Comparison of ENCODE assay signal across 8 cellular contexts in genomic region chr12:120688527-120689071, GRCh38.
DNase-seq lines count a peak whose midpoint lies in the region; ATAC-seq and TF ChIP-seq lines count a peak whose summit lies in the region.

No MANE protein-coding gene starts in this region.

- H3K36me3 ChIP-seq in muscle layer of duodenum (ENCODE audit: control insufficient read depth in 1 of 2, insufficient read depth in 2 of 2, low read length in 2 of 2), result no peaks in the 10 kb centered on the region

- H3K4me1 ChIP-seq in muscle layer of duodenum (ENCODE audit: control insufficient read depth in 1 of 2, insufficient read depth in 2 of 2, low read length in 2 of 2), result peaks cover 14 to 52% of the 10 kb centered on the region in 2 donors

- H3K27ac ChIP-seq in muscle layer of duodenum (ENCODE audit: low read length), result peak overlapping the region; percentile 91

- ATAC-seq in HG03565 (IDR thresholded peaks at IDR 0.05; ENCODE audit: unreplicated experiment), result no peak

- H3K9me3 ChIP-seq in muscle layer of duodenum (ENCODE audit: control insufficient read depth in 1 of 2, low read length in 2 of 2), result no peaks in the 10 kb centered on the region

- no peak for TF ChIP-seq CTCF in choroid plexus epithelial cell (conservative IDR thresholded peaks at IDR 0.05; ENCODE audit: low read depth, low read length)

- peak; percentile 84 for DNase-seq in GF-D8 (lab: John Stamatoyannopoulos, UW)
- peak; percentile 56 for DNase-seq in NCI-H69 (lab: John Stamatoyannopoulos, UW)
- DNase-seq in choroid plexus epithelial cell (ENCODE audit: low read depth), result peak; percentile 56
- DNase-seq in NCI-H2196 (lab: John Stamatoyannopoulos, UW; ENCODE audit: unreplicated experiment), result no peak
- DNase-seq in NCI-H2107 treated with DMSO at 0.1 percent for 48 hours (lab: John Stamatoyannopoulos, UW; ENCODE audit: unreplicated experiment), result no peak
- no peak for DNase-seq in putamen (ENCODE audit: low spot score)

- no peaks in the 10 kb centered on the region for H3K27me3 ChIP-seq in muscle layer of duodenum (ENCODE audit: low read depth, low read length)

- peak overlapping the region; percentile 84 for H3K4me3 ChIP-seq in choroid plexus epithelial cell (ENCODE audit: low read depth, low read length)
- H3K4me3 ChIP-seq in muscle layer of duodenum (ENCODE audit: low read depth in 1 of 2, low read length in 2 of 2), result peak overlapping the region; percentile 84 to 85

Comparison
In these comparisons a context has a peak if more than half of its experiments do, and no peak if none do; other contexts are left out.
1. DNase-seq: peak in GF-D8 (single experiment), NCI-H69 (single experiment) and choroid plexus epithelial cell (single experiment); none in NCI-H2196 (single experiment), NCI-H2107 treated with DMSO at 0.1 percent for 48 hours (single experiment) and putamen (single experiment).